ENCODE assay signal across 8 cellular contexts in genomic region chr12:57614178-57614947, GRCh38. TPM values are rescaled to one million over a fixed set of nuclear protein-coding genes. Genes with fewer than 3 reads are reported as not detected.
DNase-seq lines count a peak whose midpoint lies in the region; ATAC-seq lines count a peak whose summit lies in the region.

No MANE protein-coding gene starts in this region.

- H3K4me1 ChIP-seq in SJCRH30 = peaks cover 45% of the 10 kb centered on the region

- no peaks in the 10 kb centered on the region for H3K27me3 ChIP-seq in SJCRH30

- no peak overlapping the region for H3K4me3 ChIP-seq in SJCRH30

- ATAC-seq in Right ventricle myocardium superior (ENCODE audit: poor library complexity) (no peak), left cardiac atrium (no peak), HG02588 (IDR thresholded peaks at IDR 0.05; ENCODE audit: unreplicated experiment) (peak; percentile 56), HG03139 (IDR thresholded peaks at IDR 0.05; ENCODE audit: unreplicated experiment) (no peak)

- H3K36me3 ChIP-seq in SJCRH30 = peaks cover 27% of the 10 kb centered on the region

- H3K27ac ChIP-seq in SJCRH30 = peak overlapping the region; percentile 55

- peak; percentile 58 for DNase-seq in Right ventricle myocardium superior
- DNase-seq in left cardiac atrium = no peak
- DNase-seq in SJCRH30 = peak; percentile 99 to 100
- DNase-seq in renal cortical epithelial cell (ENCODE audit: low read depth) = peak; percentile 11
- no peak for DNase-seq in NCI-H2081 (lab: John Stamatoyannopoulos, UW)
- DNase-seq in HuH-7 (ENCODE audit: low spot score) = no peak

- intact Hi-C loops in Right ventricle myocardium superior (cut with DNase I) = no loop called here
- intact Hi-C loops in left cardiac atrium (cut with DNase I) = no loop called here

- no peaks in the 10 kb centered on the region for H3K9me3 ChIP-seq in SJCRH30 (replicated peaks)

RNA-seq across cellular contexts. Expression of gene ARHGEF25, which starts 3.1 kb away (rescaled TPM):
- 14.3 TPM for total RNA-seq in Right ventricle myocardium superior
- 10 to 100 TPM; 13.7 to 17.3 TPM for total RNA-seq in left cardiac atrium
- 234 and 262 TPM in 2 replicates for total RNA-seq in SJCRH30 (2014; rRNA removed; shearing (Covaris generic))
- 1.7 and 7.0 TPM in 2 replicates for total RNA-seq in renal cortical epithelial cell

RNA-seq across cellular contexts. Expression of gene DTX3, which starts 9.7 kb away (rescaled TPM):
- total RNA-seq in Right ventricle myocardium superior (21.7 TPM), left cardiac atrium (10 to 100 TPM; 24.5 to 25.3 TPM), renal cortical epithelial cell (5.9 and 19.6 TPM in 2 replicates)
- 157 and 192 TPM in 2 replicates for total RNA-seq in SJCRH30 (2014; rRNA removed; shearing (Covaris generic))

RNA-seq across cellular contexts. Expression of gene B4GALNT1, which starts 18.6 kb away (rescaled TPM):
- total RNA-seq in Right ventricle myocardium superior (5.6 TPM), left cardiac atrium (1 to 10 TPM; 2.4 to 3.3 TPM), renal cortical epithelial cell (0.20 and 1.4 TPM in 2 replicates)
- total RNA-seq in SJCRH30 (2014; rRNA removed; shearing (Covaris generic)) = 82.7 and 104 TPM in 2 replicates

RNA-seq across cellular contexts. Expression of gene PIP4K2C, which starts 23.4 kb away (rescaled TPM):
- total RNA-seq in Right ventricle myocardium superior (12.4 TPM), left cardiac atrium (10 to 100 TPM; 15.3 to 16.1 TPM), renal cortical epithelial cell (43.5 and 77.8 TPM in 2 replicates)
- total RNA-seq in SJCRH30 (2014; rRNA removed; shearing (Covaris generic)) = 170 and 171 TPM in 2 replicates

Comparison
In these comparisons a context has a peak if more than half of its experiments do, and no peak if none do; other contexts are left out.
1. DNase-seq: peak in Right ventricle myocardium superior (single experiment), SJCRH30 (2 of 2) and renal cortical epithelial cell (single experiment); none in left cardiac atrium (single experiment), NCI-H2081 (0 of 2) and HuH-7 (single experiment).
2. RNA of gene ARHGEF25, which starts 3.1 kb away (total RNA-seq): 234 to 262 TPM in SJCRH30; 13.7 to 17.3 TPM in left cardiac atrium, 14.3 TPM in Right ventricle myocardium superior (single experiment) and 1.7 to 7.0 TPM in renal cortical epithelial cell; every median in the first group is over 10 times any median in the second.
3. RNA of gene B4GALNT1, which starts 18.6 kb away (total RNA-seq): 82.7 to 104 TPM in SJCRH30; 5.6 TPM in Right ventricle myocardium superior (single experiment), 2.4 to 3.3 TPM in left cardiac atrium and 0.20 to 1.4 TPM in renal cortical epithelial cell; every median in the first group is over 10 times any median in the second.